In the genomic region with DNA sequence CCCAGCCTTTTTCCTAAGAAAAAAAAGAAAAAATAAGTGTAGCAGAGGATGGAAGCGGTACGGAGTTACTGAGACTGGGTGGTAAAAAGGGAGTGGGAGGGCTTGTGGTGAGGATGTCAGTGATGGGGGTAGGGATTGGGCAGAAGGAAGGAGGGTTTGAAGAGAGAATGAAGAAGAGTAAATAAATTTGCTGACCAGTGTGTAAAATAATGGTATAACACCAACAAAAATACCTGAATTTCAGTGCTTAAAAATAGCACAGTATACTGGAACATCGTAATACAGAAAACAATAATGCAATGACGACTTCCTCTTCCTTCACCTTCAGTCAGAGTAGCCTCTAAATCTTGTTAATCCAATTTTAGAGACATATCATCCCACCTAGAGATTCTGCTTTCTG, we compare ENCODE assay signal across 1 cellular context.
TF ChIP-seq lines count a peak whose summit lies in the region.

No MANE protein-coding gene starts in this region.

TF ChIP-seq in SK-N-SH, 30 proteins besides CTCF, POLR2A, EP300 and RAD21 (continued from another document):
- TF ChIP-seq MEF2A (IDR thresholded peaks at IDR 0.05; ENCODE audit: borderline replicate concordance, low read depth) (no peak), SIN3A (IDR thresholded peaks at IDR 0.05; ENCODE audit: borderline replicate concordance, low read depth, low read length) (no peak), JUND (IDR thresholded peaks at IDR 0.05) (no peak), TEAD4 (IDR thresholded peaks at IDR 0.05; ENCODE audit: borderline replicate concordance, insufficient read depth) (no peak), NFIC (IDR thresholded peaks at IDR 0.05; ENCODE audit: borderline replicate concordance) (no peak), RXRA (IDR thresholded peaks at IDR 0.05; ENCODE audit: borderline replicate concordance, low read depth) (no peak), YY1 (IDR thresholded peaks at IDR 0.05; ENCODE audit: low read depth) (no peak)
- TF ChIP-seq, protein P1, sequence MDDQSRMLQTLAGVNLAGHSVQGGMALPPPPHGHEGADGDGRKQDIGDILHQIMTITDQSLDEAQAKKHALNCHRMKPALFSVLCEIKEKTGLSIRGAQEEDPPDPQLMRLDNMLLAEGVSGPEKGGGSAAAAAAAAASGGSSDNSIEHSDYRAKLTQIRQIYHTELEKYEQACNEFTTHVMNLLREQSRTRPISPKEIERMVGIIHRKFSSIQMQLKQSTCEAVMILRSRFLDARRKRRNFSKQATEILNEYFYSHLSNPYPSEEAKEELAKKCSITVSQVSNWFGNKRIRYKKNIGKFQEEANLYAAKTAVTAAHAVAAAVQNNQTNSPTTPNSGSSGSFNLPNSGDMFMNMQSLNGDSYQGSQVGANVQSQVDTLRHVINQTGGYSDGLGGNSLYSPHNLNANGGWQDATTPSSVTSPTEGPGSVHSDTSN (IDR thresholded peaks at IDR 0.05): no peak
